Comparison of ENCODE assay signal across 14 cellular contexts in genomic region chr15:40932146-40932545, GRCh38. TPM values are rescaled to one million over a fixed set of nuclear protein-coding genes. Genes with fewer than 3 reads are reported as not detected.
A peak's percentile ranks its signal among the peaks of the same experiment; 100 is the strongest.
DNase-seq lines count a peak whose midpoint lies in the region; ATAC-seq and TF ChIP-seq lines count a peak whose summit lies in the region.
"Had no signal": no experiment of that assay in that cellular context is flagged by ENCODE, and none has a peak within 500 bp of the region (broad histone marks: within the 10 kb centered on the region; RNA-seq: fewer than 3 reads in every experiment).

No MANE protein-coding gene starts in this region.

- ATAC-seq in GM19452 (IDR thresholded peaks at IDR 0.05; ENCODE audit: unreplicated experiment) = no peak

- no peak overlapping the region for H3K27ac Mint-ChIP-seq in neural crest cell (ENCODE audit: unreplicated experiment)

- H3K27me3 Mint-ChIP-seq in neural crest cell (ENCODE audit: low read depth) = peaks cover 77% of the 10 kb centered on the region

- no peaks in the 10 kb centered on the region for H3K9me3 Mint-ChIP-seq in neural crest cell

- TF ChIP-seq CTCF in neural crest cell (conservative IDR thresholded peaks at IDR 0.05) = no peak

- peaks cover 28% of the 10 kb centered on the region for H3K4me1 Mint-ChIP-seq in neural crest cell

- H3K4me3 Mint-ChIP-seq in neural crest cell = peak overlapping the region; percentile 47

- no peaks in the 10 kb centered on the region for H3K36me3 Mint-ChIP-seq in neural crest cell (ENCODE audit: low read depth)

- DNase-seq in DMS 273 (lab: John Stamatoyannopoulos, UW; ENCODE audit: unreplicated experiment) (peak; percentile 30), DMS 273 treated with DMSO at 0.1 percent for 48 hours (lab: John Stamatoyannopoulos, UW) (no peak), HT-29 (ENCODE audit: low spot score) (peak; percentile 42), UCSD-AML1 (lab: John Stamatoyannopoulos, UW; ENCODE audit: unreplicated experiment) (peak; percentile 56), neural crest cell (ENCODE audit: low read depth, low spot score) (no peak), OCI-M2 (lab: John Stamatoyannopoulos, UW; ENCODE audit: unreplicated experiment) (no peak)
- DNase-seq in stimulated activated CD4-positive, alpha-beta T cell treated with anti-CD3 and anti-CD28 coated beads, Interleukin-1b, Interleukin-23, amount 100 ng/mL, for 48 hours = no peak
- DNase-seq: effector CD8-positive, alpha-beta T cell; H7; hypothalamus; NCI-H1436; stimulated activated naive CD4-positive, alpha-beta T cell had no signal

RNA-seq across cellular contexts. Expression of gene DLL4, which starts 3.0 kb away (rescaled TPM):
- 3.8 and 4.4 TPM in 2 replicates for total RNA-seq in HT-29 (2014; rRNA removed; shearing (Covaris generic))
- total RNA-seq in neural crest cell = 1.7 and 2.0 TPM in 2 replicates
- total RNA-seq: H7, SJSA1 had no signal

RNA-seq across cellular contexts. Expression of gene CHAC1, which starts 21.1 kb away (rescaled TPM):
- total RNA-seq in HT-29 (2014; rRNA removed; shearing (Covaris generic)) = 13.6 and 16.6 TPM in 2 replicates
- total RNA-seq in neural crest cell = 6.7 and 6.8 TPM in 2 replicates

RNA-seq across cellular contexts. Expression of gene VPS18, which starts 37.9 kb away (rescaled TPM):
- total RNA-seq in HT-29 (2014; rRNA removed; shearing (Covaris generic)) = 66.8 and 75.8 TPM in 2 replicates
- total RNA-seq in neural crest cell = 26.9 and 28.2 TPM in 2 replicates

RNA-seq across cellular contexts. Expression of gene RHOV, which starts 58.1 kb away (rescaled TPM):
- total RNA-seq in HT-29 (2014; rRNA removed; shearing (Covaris generic)) = 30.4 and 33.5 TPM in 2 replicates
- 0.80 and 1.0 TPM in 2 replicates for total RNA-seq in neural crest cell
- total RNA-seq: SJSA1 had no signal

Comparison
In these comparisons a context has a peak if more than half of its experiments do, and no peak if none do; other contexts are left out.
1. DNase-seq: peak in DMS 273 (single experiment), HT-29 (single experiment) and UCSD-AML1 (single experiment); none in DMS 273 treated with DMSO at 0.1 percent for 48 hours (single experiment), neural crest cell (single experiment), OCI-M2 (single experiment) and stimulated activated CD4-positive, alpha-beta T cell treated with anti-CD3 and anti-CD28 coated beads, Interleukin-1b, Interleukin-23, amount 100 ng/mL, for 48 hours (single experiment).